8 cellular contexts compared by ENCODE assay signal in genomic region chr1:224435318-224435763, GRCh38.
DNase-seq lines count a peak whose midpoint lies in the region; ATAC-seq and TF ChIP-seq lines count a peak whose summit lies in the region.

No MANE protein-coding gene starts in this region.

- no peak for DNase-seq in activated T-cell treated with anti-CD3 and anti-CD28 coated beads, Interleukin-2, amount 50 U/mL, for 24 hours
- DNase-seq in activated T-cell treated with anti-CD3 and anti-CD28 coated beads for 4 hours (no peak), cardiac fibroblast (ENCODE audit: low read depth in 2 of 2) (peak; percentile 68 to 85), kidney glomerular epithelial cell (lab: John Stamatoyannopoulos, UW) (peak; percentile 25), NCI-H2029 (lab: John Stamatoyannopoulos, UW) (no peak)

- peak; percentile 12 for ATAC-seq in HG02678 (IDR thresholded peaks at IDR 0.05; ENCODE audit: unreplicated experiment)

- H2AFZ ChIP-seq in OCI-LY1 (ENCODE audit: low read length): 0 out of 2 replicates have a peak overlapping the region, but pooled peaks have one; percentile 1

- H3K4me3 Mint-ChIP-seq in activated T-cell treated with anti-CD3 and anti-CD28 coated beads, Interleukin-2, amount 50 U/mL, for 24 hours: peak overlapping the region; percentile 96
- peak overlapping the region; percentile 98 for H3K4me3 Mint-ChIP-seq in stimulated activated naive CD8-positive, alpha-beta T cell treated with anti-CD3 and anti-CD28 coated beads, Interleukin-15, Interleukin-2, amounts not matched to agents 100 ng/mL and 50 ng/mL, for 24 hours

- peak overlapping the region; percentile 76 for H3K9ac ChIP-seq in OCI-LY1 (ENCODE audit: low read length)

- no peaks in the 10 kb centered on the region for H3K9me2 ChIP-seq in OCI-LY1 (ENCODE audit: low read depth, low read length)

- H3K4me1 Mint-ChIP-seq in activated T-cell treated with anti-CD3 and anti-CD28 coated beads, Interleukin-2, amount 50 U/mL, for 24 hours (ENCODE audit: low read depth): peaks cover 61% of the 10 kb centered on the region
- peaks cover 55% of the 10 kb centered on the region for H3K4me1 Mint-ChIP-seq in stimulated activated naive CD8-positive, alpha-beta T cell treated with anti-CD3 and anti-CD28 coated beads, Interleukin-15, Interleukin-2, amounts not matched to agents 100 ng/mL and 50 ng/mL, for 24 hours (ENCODE audit: low read depth)

- H3K9me3 ChIP-seq in OCI-LY1 (ENCODE audit: low read length): no peaks in the 10 kb centered on the region

- peaks cover 12% of the 10 kb centered on the region; the same call in 1 of the 2 replicates for H3K36me3 ChIP-seq in OCI-LY1 (ENCODE audit: insufficient read depth, low read length)

- TF ChIP-seq CTCF in OCI-LY1 (IDR thresholded peaks at IDR 0.05; ENCODE audit: low read length) (no peak), cardiac fibroblast (IDR thresholded peaks at IDR 0.05; ENCODE audit: low read depth, low read length) (no peak)

- peak overlapping the region; percentile 77 for H3K4me2 ChIP-seq in OCI-LY1 (ENCODE audit: low read length)

- H3F3A ChIP-seq in OCI-LY1 (ENCODE audit: insufficient read depth, low read length): no peaks in the 10 kb centered on the region

- peaks cover 48% of the 10 kb centered on the region for H3K4me1 ChIP-seq in OCI-LY1 (ENCODE audit: insufficient read depth, low read length, severe bottlenecking)

- H4K20me1 ChIP-seq in OCI-LY1 (ENCODE audit: insufficient read depth, low read length): no peaks in the 10 kb centered on the region

- peak overlapping the region; percentile 78 for H3K4me3 ChIP-seq in OCI-LY1 (ENCODE audit: low read depth, low read length, poor library complexity, severe bottlenecking)
- H3K4me3 ChIP-seq in cardiac fibroblast (replicated peaks in 1 of 2; ENCODE audit: low read depth in 2 of 2, low read length in 2 of 2): peak overlapping the region; percentile 83 to 93

- H3K9me3 Mint-ChIP-seq in activated T-cell treated with anti-CD3 and anti-CD28 coated beads, Interleukin-2, amount 50 U/mL, for 24 hours: no peaks in the 10 kb centered on the region
- H3K9me3 Mint-ChIP-seq in stimulated activated naive CD8-positive, alpha-beta T cell treated with anti-CD3 and anti-CD28 coated beads, Interleukin-15, Interleukin-2, amounts not matched to agents 100 ng/mL and 50 ng/mL, for 24 hours: no peaks in the 10 kb centered on the region

- H3K27ac Mint-ChIP-seq in activated T-cell treated with anti-CD3 and anti-CD28 coated beads, Interleukin-2, amount 50 U/mL, for 24 hours: peak overlapping the region; percentile 99
- peak overlapping the region; percentile 98 for H3K27ac Mint-ChIP-seq in stimulated activated naive CD8-positive, alpha-beta T cell treated with anti-CD3 and anti-CD28 coated beads, Interleukin-15, Interleukin-2, amounts not matched to agents 100 ng/mL and 50 ng/mL, for 24 hours

- H3K79me2 ChIP-seq in OCI-LY1 (ENCODE audit: insufficient read depth, low read length): peaks cover 36% of the 10 kb centered on the region

- no peaks in the 10 kb centered on the region for H3K27me3 Mint-ChIP-seq in activated T-cell treated with anti-CD3 and anti-CD28 coated beads, Interleukin-2, amount 50 U/mL, for 24 hours
- no peaks in the 10 kb centered on the region for H3K27me3 Mint-ChIP-seq in stimulated activated naive CD8-positive, alpha-beta T cell treated with anti-CD3 and anti-CD28 coated beads, Interleukin-15, Interleukin-2, amounts not matched to agents 100 ng/mL and 50 ng/mL, for 24 hours

- H3K27ac ChIP-seq in OCI-LY1 (ENCODE audit: low read depth, low read length, poor library complexity, severe bottlenecking): peak overlapping the region; percentile 12

- H3K27me3 ChIP-seq in OCI-LY1 (ENCODE audit: insufficient read depth, low read length): no peaks in the 10 kb centered on the region

- peaks cover 56% of the 10 kb centered on the region for H3K36me3 Mint-ChIP-seq in activated T-cell treated with anti-CD3 and anti-CD28 coated beads, Interleukin-2, amount 50 U/mL, for 24 hours (ENCODE audit: low read depth)
- peaks cover 33% of the 10 kb centered on the region for H3K36me3 Mint-ChIP-seq in stimulated activated naive CD8-positive, alpha-beta T cell treated with anti-CD3 and anti-CD28 coated beads, Interleukin-15, Interleukin-2, amounts not matched to agents 100 ng/mL and 50 ng/mL, for 24 hours (ENCODE audit: low read depth)

Comparison
In these comparisons a context has a peak if more than half of its experiments do, and no peak if none do; other contexts are left out.
1. DNase-seq: peak in cardiac fibroblast (2 of 2) and kidney glomerular epithelial cell (single experiment); none in activated T-cell treated with anti-CD3 and anti-CD28 coated beads, Interleukin-2, amount 50 U/mL, for 24 hours (single experiment), activated T-cell treated with anti-CD3 and anti-CD28 coated beads for 4 hours (single experiment) and NCI-H2029 (single experiment).